In genomic region chr19:37809366-37809765, GRCh38 we compare ENCODE assay signal across 23 cellular contexts.
"Had no signal": no experiment of that assay in that cellular context is flagged by ENCODE, and none has a peak within 500 bp of the region (broad histone marks: within the 10 kb centered on the region; RNA-seq: fewer than 3 reads in every experiment).

No MANE protein-coding gene starts in this region.

- H3K36me3 ChIP-seq: left lung, lower lobe of right lung had no signal

- H3K27me3 ChIP-seq: dorsolateral prefrontal cortex, esophagus muscularis mucosa, foreskin keratinocyte, gastroesophageal sphincter, heart right ventricle, left lung had no signal

- H3K27ac Mint-ChIP-seq: mesothelial cell of epicardium, naive B cell had no signal

- H3K4me1 ChIP-seq: esophagus muscularis mucosa, foreskin keratinocyte, gastroesophageal sphincter, heart right ventricle, left lung, lower lobe of right lung had no signal

- H3K4me3 Mint-ChIP-seq: mesothelial cell of epicardium, naive B cell had no signal

- H3K27ac ChIP-seq: coronary artery, dorsolateral prefrontal cortex, esophagus muscularis mucosa, foreskin keratinocyte, gastroesophageal sphincter, heart right ventricle, left lung, lower lobe of right lung had no signal

- FAIRE-seq: colon, endothelial cell of umbilical vein, frontal cortex, islet of Langerhans, keratinocyte had no signal

- DNase-seq: dermis blood vessel endothelial cell; dorsolateral prefrontal cortex; effector CD4-positive, alpha-beta T cell; effector memory CD4-positive, alpha-beta T cell; foreskin keratinocyte; heart right ventricle; hippocampal formation; left cardiac atrium; left lung; left ventricle myocardium superior; lower lobe of right lung; mesenchymal stem cell; mucosa of descending colon; naive B cell had no signal

- H3K4me1 Mint-ChIP-seq: mesothelial cell of epicardium, naive B cell had no signal

- H3K4me3 ChIP-seq: coronary artery, dorsolateral prefrontal cortex, esophagus muscularis mucosa, gastroesophageal sphincter, heart right ventricle, left lung, lower lobe of right lung, mucosa of descending colon had no signal
